ENCODE assay signal across 1 cellular context in genomic region chr15:70767668-70768067, GRCh38.
TF ChIP-seq lines count a peak whose summit lies in the region.

No MANE protein-coding gene starts in this region.

TF ChIP-seq in HCT116, 20 proteins besides CTCF, POLR2A, EP300 and RAD21 (continued from another document):
- TF ChIP-seq, protein P1, sequence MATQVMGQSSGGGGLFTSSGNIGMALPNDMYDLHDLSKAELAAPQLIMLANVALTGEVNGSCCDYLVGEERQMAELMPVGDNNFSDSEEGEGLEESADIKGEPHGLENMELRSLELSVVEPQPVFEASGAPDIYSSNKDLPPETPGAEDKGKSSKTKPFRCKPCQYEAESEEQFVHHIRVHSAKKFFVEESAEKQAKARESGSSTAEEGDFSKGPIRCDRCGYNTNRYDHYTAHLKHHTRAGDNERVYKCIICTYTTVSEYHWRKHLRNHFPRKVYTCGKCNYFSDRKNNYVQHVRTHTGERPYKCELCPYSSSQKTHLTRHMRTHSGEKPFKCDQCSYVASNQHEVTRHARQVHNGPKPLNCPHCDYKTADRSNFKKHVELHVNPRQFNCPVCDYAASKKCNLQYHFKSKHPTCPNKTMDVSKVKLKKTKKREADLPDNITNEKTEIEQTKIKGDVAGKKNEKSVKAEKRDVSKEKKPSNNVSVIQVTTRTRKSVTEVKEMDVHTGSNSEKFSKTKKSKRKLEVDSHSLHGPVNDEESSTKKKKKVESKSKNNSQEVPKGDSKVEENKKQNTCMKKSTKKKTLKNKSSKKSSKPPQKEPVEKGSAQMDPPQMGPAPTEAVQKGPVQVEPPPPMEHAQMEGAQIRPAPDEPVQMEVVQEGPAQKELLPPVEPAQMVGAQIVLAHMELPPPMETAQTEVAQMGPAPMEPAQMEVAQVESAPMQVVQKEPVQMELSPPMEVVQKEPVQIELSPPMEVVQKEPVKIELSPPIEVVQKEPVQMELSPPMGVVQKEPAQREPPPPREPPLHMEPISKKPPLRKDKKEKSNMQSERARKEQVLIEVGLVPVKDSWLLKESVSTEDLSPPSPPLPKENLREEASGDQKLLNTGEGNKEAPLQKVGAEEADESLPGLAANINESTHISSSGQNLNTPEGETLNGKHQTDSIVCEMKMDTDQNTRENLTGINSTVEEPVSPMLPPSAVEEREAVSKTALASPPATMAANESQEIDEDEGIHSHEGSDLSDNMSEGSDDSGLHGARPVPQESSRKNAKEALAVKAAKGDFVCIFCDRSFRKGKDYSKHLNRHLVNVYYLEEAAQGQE (IDR thresholded peaks at IDR 0.05; ENCODE audit: low read depth), result no peak
- TF ChIP-seq EZH2 (IDR thresholded peaks at IDR 0.05) (no peak), EZH2phosphoT487 (IDR thresholded peaks at IDR 0.05; ENCODE audit: borderline replicate concordance) (no peak), ZNF274 (IDR thresholded peaks at IDR 0.05; ENCODE audit: low read depth, low read length) (no peak), ATF3 (IDR thresholded peaks at IDR 0.05) (no peak), SP1 (IDR thresholded peaks at IDR 0.05; ENCODE audit: low read depth) (no peak)
